1 cellular context compared by ENCODE assay signal in the genomic region with DNA sequence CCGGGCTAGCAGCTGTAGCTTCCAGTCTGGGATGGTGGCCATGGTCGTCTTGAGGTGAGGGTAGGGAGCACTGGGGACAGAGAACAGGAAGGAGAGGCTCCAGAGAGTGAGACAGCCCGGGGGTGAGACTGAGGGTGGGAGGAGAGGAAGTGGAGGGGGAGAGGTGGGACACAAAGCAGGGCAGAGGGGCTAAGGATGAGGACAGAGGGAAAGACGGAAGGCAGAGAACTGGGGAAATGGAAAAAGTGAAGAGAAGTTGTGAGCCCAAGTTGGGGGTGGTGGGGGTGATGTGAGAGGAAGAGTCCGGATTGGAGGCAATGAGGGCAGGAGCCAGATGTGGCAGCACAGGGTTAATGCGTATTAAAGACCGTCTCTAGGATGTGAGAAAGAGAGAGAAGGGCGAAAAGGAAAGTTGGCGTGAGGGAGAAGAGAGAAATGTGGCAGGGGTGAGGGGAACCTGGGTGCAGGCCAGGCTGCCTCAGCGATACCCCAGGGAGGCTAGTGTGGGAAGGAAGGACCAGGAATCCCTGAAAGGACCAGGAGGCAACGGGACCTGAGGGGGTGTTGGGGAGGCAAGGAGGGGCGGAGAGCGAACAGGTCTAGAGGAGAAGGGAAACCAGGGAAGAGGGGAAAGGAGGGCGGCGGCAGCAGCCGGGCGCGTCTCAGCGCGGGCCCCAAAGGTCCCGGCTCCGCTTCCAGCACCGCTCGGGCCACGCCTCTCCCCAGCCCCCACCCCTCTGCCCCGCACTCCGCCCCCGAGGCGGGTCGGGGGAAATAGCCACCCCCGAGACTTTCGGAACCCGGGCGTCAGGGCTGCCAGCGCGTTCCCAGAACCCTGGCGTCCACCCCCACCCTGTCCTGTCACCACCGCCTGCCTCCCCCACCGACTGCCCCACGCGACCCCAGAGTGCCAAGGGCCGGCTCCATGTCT.
TF ChIP-seq lines count a peak whose summit lies in the region.

A gene with protein sequence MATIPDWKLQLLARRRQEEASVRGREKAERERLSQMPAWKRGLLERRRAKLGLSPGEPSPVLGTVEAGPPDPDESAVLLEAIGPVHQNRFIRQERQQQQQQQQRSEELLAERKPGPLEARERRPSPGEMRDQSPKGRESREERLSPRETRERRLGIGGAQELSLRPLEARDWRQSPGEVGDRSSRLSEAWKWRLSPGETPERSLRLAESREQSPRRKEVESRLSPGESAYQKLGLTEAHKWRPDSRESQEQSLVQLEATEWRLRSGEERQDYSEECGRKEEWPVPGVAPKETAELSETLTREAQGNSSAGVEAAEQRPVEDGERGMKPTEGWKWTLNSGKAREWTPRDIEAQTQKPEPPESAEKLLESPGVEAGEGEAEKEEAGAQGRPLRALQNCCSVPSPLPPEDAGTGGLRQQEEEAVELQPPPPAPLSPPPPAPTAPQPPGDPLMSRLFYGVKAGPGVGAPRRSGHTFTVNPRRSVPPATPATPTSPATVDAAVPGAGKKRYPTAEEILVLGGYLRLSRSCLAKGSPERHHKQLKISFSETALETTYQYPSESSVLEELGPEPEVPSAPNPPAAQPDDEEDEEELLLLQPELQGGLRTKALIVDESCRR (minus strand): TSS at position 669 of the 931 bp plus-strand sequence. CDS start 627 bp downstream, at position 42.

TF ChIP-seq in K562, 482 proteins besides CTCF, POLR2A, EP300 and RAD21 (continued from another document and continues in another):
- TF ChIP-seq IRF1 (CRISPR knock-in tag; IDR thresholded peaks at IDR 0.05; ENCODE audit: borderline replicate concordance) = no peak
- 0 out of 2 replicates have a peak, but pooled peaks have one; percentile 8 for TF ChIP-seq JUN (IDR thresholded peaks at IDR 0.05; ENCODE audit: borderline replicate concordance, low read depth, low read length)
- no peak for TF ChIP-seq JUN (CRISPR knock-in tag; IDR thresholded peaks at IDR 0.05; ENCODE audit: borderline replicate concordance)
- no peak for TF ChIP-seq ELF2 (CRISPR knock-in tag; IDR thresholded peaks at IDR 0.05)
- no peak for TF ChIP-seq POLR2AphosphoS2 (IDR thresholded peaks at IDR 0.05; ENCODE audit: low read length)
- TF ChIP-seq HLTF (IDR thresholded peaks at IDR 0.05) = peak; percentile 97
- no peak for TF ChIP-seq MIER1 (IDR thresholded peaks at IDR 0.05; ENCODE audit: low read depth)
- TF ChIP-seq CBFA2T2 (conservative IDR thresholded peaks at IDR 0.05) = 0 out of 2 replicates have a peak, but pooled peaks have one; percentile 2
- TF ChIP-seq NFE2 (IDR thresholded peaks at IDR 0.05; ENCODE audit: low read depth) = no peak
- TF ChIP-seq SIN3A (IDR thresholded peaks at IDR 0.05; ENCODE audit: borderline replicate concordance in 2 of 2, control insufficient read depth in 1 of 2, low read depth in 2 of 2, low read length in 2 of 2) = peak in 1 of 2 experiments; percentile 75; a peak in 3 of 4 replicates
- no peak for TF ChIP-seq NFIX (CRISPR knock-in tag; IDR thresholded peaks at IDR 0.05; ENCODE audit: low read depth)
- peak in 1 of 2 experiments; percentile 73 for TF ChIP-seq AFF1 (IDR thresholded peaks at IDR 0.05; ENCODE audit: low read depth in 1 of 2, partially characterized antibody in 2 of 2)
- TF ChIP-seq CSDE1 (IDR thresholded peaks at IDR 0.05) = peak in 1 of 2 experiments; percentile 79; a peak in 1 of 4 replicates
- TF ChIP-seq ZHX1 (conservative IDR thresholded peaks at IDR 0.05; ENCODE audit: low read length) = no peak
- TF ChIP-seq, protein P1, sequence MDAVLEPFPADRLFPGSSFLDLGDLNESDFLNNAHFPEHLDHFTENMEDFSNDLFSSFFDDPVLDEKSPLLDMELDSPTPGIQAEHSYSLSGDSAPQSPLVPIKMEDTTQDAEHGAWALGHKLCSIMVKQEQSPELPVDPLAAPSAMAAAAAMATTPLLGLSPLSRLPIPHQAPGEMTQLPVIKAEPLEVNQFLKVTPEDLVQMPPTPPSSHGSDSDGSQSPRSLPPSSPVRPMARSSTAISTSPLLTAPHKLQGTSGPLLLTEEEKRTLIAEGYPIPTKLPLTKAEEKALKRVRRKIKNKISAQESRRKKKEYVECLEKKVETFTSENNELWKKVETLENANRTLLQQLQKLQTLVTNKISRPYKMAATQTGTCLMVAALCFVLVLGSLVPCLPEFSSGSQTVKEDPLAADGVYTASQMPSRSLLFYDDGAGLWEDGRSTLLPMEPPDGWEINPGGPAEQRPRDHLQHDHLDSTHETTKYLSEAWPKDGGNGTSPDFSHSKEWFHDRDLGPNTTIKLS (IDR thresholded peaks at IDR 0.05; ENCODE audit: borderline replicate concordance, low read depth) = no peak
- no peak for TF ChIP-seq CXXC5 (CRISPR knock-in tag; IDR thresholded peaks at IDR 0.05)
- TF ChIP-seq ZKSCAN3 (CRISPR knock-in tag; IDR thresholded peaks at IDR 0.05) = no peak
- TF ChIP-seq ETS1 (conservative IDR thresholded peaks at IDR 0.05; ENCODE audit: control insufficient read depth, low read depth, low read length) = peak; percentile 81
- TF ChIP-seq ARID2 (IDR thresholded peaks at IDR 0.05) = peak; percentile 46; the same call in 1 of the 2 replicates
- TF ChIP-seq POLR2H (tag; IDR thresholded peaks at IDR 0.05; ENCODE audit: low read depth) = no peak
- no peak for TF ChIP-seq RBM34 (IDR thresholded peaks at IDR 0.05; ENCODE audit: borderline replicate concordance, insufficient read depth, low read length)
- TF ChIP-seq ZNF707 (CRISPR knock-in tag; conservative IDR thresholded peaks at IDR 0.05) = no peak
- no peak for TF ChIP-seq SAFB2 (IDR thresholded peaks at IDR 0.05; ENCODE audit: borderline replicate concordance, low read depth, low read length, severe bottlenecking)
- TF ChIP-seq ZNF584 (CRISPR knock-in tag; IDR thresholded peaks at IDR 0.05; ENCODE audit: low read depth) = no peak
- TF ChIP-seq, protein P2, sequence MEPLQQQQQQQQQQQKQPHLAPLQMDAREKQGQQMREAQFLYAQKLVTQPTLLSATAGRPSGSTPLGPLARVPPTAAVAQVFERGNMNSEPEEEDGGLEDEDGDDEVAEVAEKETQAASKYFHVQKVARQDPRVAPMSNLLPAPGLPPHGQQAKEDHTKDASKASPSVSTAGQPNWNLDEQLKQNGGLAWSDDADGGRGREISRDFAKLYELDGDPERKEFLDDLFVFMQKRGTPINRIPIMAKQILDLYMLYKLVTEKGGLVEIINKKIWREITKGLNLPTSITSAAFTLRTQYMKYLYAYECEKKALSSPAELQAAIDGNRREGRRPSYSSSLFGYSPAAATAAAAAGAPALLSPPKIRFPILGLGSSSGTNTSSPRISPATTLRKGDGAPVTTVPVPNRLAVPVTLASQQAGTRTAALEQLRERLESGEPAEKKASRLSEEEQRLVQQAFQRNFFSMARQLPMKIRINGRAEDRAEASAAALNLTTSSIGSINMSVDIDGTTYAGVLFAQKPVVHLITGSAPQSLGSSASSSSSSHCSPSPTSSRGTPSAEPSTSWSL (CRISPR knock-in tag; IDR thresholded peaks at IDR 0.05; ENCODE audit: borderline replicate concordance) = no peak
- TF ChIP-seq SLC30A9 (CRISPR knock-in tag; IDR thresholded peaks at IDR 0.05) = no peak
- TF ChIP-seq GTF3C2 (IDR thresholded peaks at IDR 0.05; ENCODE audit: borderline replicate concordance, extremely low read depth, insufficient read length) = no peak
- TF ChIP-seq PHB2 (IDR thresholded peaks at IDR 0.05; ENCODE audit: low read depth) = peak; percentile 75
- TF ChIP-seq TGIF2 (CRISPR knock-in tag; IDR thresholded peaks at IDR 0.05) = no peak
- no peak for TF ChIP-seq SMARCE1 (IDR thresholded peaks at IDR 0.05)
- TF ChIP-seq, protein P3, sequence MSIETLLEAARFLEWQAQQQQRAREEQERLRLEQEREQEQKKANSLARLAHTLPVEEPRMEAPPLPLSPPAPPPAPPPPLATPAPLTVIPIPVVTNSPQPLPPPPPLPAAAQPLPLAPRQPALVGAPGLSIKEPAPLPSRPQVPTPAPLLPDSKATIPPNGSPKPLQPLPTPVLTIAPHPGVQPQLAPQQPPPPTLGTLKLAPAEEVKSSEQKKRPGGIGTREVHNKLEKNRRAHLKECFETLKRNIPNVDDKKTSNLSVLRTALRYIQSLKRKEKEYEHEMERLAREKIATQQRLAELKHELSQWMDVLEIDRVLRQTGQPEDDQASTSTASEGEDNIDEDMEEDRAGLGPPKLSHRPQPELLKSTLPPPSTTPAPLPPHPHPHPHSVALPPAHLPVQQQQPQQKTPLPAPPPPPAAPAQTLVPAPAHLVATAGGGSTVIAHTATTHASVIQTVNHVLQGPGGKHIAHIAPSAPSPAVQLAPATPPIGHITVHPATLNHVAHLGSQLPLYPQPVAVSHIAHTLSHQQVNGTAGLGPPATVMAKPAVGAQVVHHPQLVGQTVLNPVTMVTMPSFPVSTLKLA (conservative IDR thresholded peaks at IDR 0.05) = no peak
- TF ChIP-seq ZNF217 (CRISPR knock-in tag; IDR thresholded peaks at IDR 0.05) = no peak
- no peak for TF ChIP-seq HDAC8 (tag; IDR thresholded peaks at IDR 0.05)
- no peak for TF ChIP-seq MECOM (CRISPR knock-in tag; IDR thresholded peaks at IDR 0.05)
- no peak for TF ChIP-seq TCF3 (CRISPR knock-in tag; IDR thresholded peaks at IDR 0.05)
- no peak for TF ChIP-seq NCOA6 (IDR thresholded peaks at IDR 0.05)
